16 cellular contexts compared by ENCODE assay signal in genomic region chr7:105890290-105890997, GRCh38. TPM values are rescaled to one million over a fixed set of nuclear protein-coding genes. Genes with fewer than 3 reads are reported as not detected.
DNase-seq lines count a peak whose midpoint lies in the region; ATAC-seq and TF ChIP-seq lines count a peak whose summit lies in the region.
"Had no signal": no experiment of that assay in that cellular context is flagged by ENCODE, and none has a peak within 500 bp of the region (broad histone marks: within the 10 kb centered on the region; RNA-seq: fewer than 3 reads in every experiment).

No MANE protein-coding gene starts in this region.

- no peaks in the 10 kb centered on the region for H3K36me3 ChIP-seq in left lung

- peak; percentile 59 for DNase-seq in activated CD4-positive, alpha-beta T cell treated with anti-CD3 and anti-CD28 coated beads for 48 hours
- DNase-seq in activated CD4-positive, alpha-beta T cell treated with anti-CD3 and anti-CD28 coated beads, Interleukin-2, amount 10 ng/mL, durations not matched to agents 7 days and 5 days: no peak
- DNase-seq in activated CD8-positive, alpha-beta memory T cell treated with anti-CD3 and anti-CD28 coated beads, Interleukin-2, amount 10 ng/mL, durations not matched to agents 7 days and 5 days: no peak
- peak; percentile 37 for DNase-seq in choroid plexus epithelial cell (ENCODE audit: low read depth)
- peak; percentile 31 for DNase-seq in stimulated activated CD4-positive, alpha-beta T cell treated with anti-CD3 and anti-CD28 coated beads, Interleukin-1b, Interleukin-23, amount 100 ng/mL, for 48 hours
- DNase-seq in endothelial cell (ENCODE audit: low spot score): no peak
- DNase-seq in NCI-H82 treated with DMSO at 0.1 percent for 48 hours (lab: John Stamatoyannopoulos, UW; ENCODE audit: unreplicated experiment): no peak
- no peak for DNase-seq in left lung
- DNase-seq: cerebellar nuclear complex, HCEC 1CT, NCI-H2029, NCI-H774, occipital lobe had no signal

- H3K27ac Mint-ChIP-seq in activated CD4-positive, alpha-beta T cell treated with anti-CD3 and anti-CD28 coated beads, Interleukin-2, amount 10 ng/mL, durations not matched to agents 7 days and 5 days: no peak overlapping the region
- no peak overlapping the region for H3K27ac Mint-ChIP-seq in activated CD8-positive, alpha-beta memory T cell treated with anti-CD3 and anti-CD28 coated beads, Interleukin-2, amount 10 ng/mL, durations not matched to agents 7 days and 5 days
- no peak overlapping the region for H3K27ac Mint-ChIP-seq in endothelial cell (ENCODE audit: unreplicated experiment)
- H3K27ac Mint-ChIP-seq: type B pancreatic cell had no signal

- peak; percentile 42 for ATAC-seq in activated CD8-positive, alpha-beta memory T cell treated with anti-CD3 and anti-CD28 coated beads, Interleukin-2, amount 10 ng/mL, durations not matched to agents 7 days and 5 days
- no peak for ATAC-seq in left lung
- ATAC-seq: Right ventricle myocardium inferior had no signal

- intact Hi-C loops in left lung (cut with DNase I): no loop called here

- H3K4me1 ChIP-seq in left lung: no peaks in the 10 kb centered on the region

- H3K27me3 ChIP-seq in left lung: no peaks in the 10 kb centered on the region

- POLR2A ChIA-PET in activated CD4-positive, alpha-beta T cell treated with anti-CD3 and anti-CD28 coated beads, Interleukin-2, amount 10 ng/mL, durations not matched to agents 7 days and 5 days (lab: Charles Lee): no interaction called here

- no peaks in the 10 kb centered on the region for H3K9me3 ChIP-seq in left lung

- no peaks in the 10 kb centered on the region for H3K9me3 Mint-ChIP-seq in activated CD4-positive, alpha-beta T cell treated with anti-CD3 and anti-CD28 coated beads, Interleukin-2, amount 10 ng/mL, durations not matched to agents 7 days and 5 days
- H3K9me3 Mint-ChIP-seq in activated CD8-positive, alpha-beta memory T cell treated with anti-CD3 and anti-CD28 coated beads, Interleukin-2, amount 10 ng/mL, durations not matched to agents 7 days and 5 days (ENCODE audit: low read depth): no peaks in the 10 kb centered on the region
- H3K9me3 Mint-ChIP-seq in endothelial cell (ENCODE audit: unreplicated experiment): no peaks in the 10 kb centered on the region
- H3K9me3 Mint-ChIP-seq: type B pancreatic cell had no signal

- peaks cover 23% of the 10 kb centered on the region for H3K4me1 Mint-ChIP-seq in activated CD4-positive, alpha-beta T cell treated with anti-CD3 and anti-CD28 coated beads, Interleukin-2, amount 10 ng/mL, durations not matched to agents 7 days and 5 days
- H3K4me1 Mint-ChIP-seq in activated CD8-positive, alpha-beta memory T cell treated with anti-CD3 and anti-CD28 coated beads, Interleukin-2, amount 10 ng/mL, durations not matched to agents 7 days and 5 days: peaks cover 6% of the 10 kb centered on the region
- peaks cover 1% of the 10 kb centered on the region for H3K4me1 Mint-ChIP-seq in endothelial cell (ENCODE audit: unreplicated experiment)

- no peak overlapping the region for H3K4me3 Mint-ChIP-seq in activated CD4-positive, alpha-beta T cell treated with anti-CD3 and anti-CD28 coated beads, Interleukin-2, amount 10 ng/mL, durations not matched to agents 7 days and 5 days
- no peak overlapping the region for H3K4me3 Mint-ChIP-seq in activated CD8-positive, alpha-beta memory T cell treated with anti-CD3 and anti-CD28 coated beads, Interleukin-2, amount 10 ng/mL, durations not matched to agents 7 days and 5 days
- H3K4me3 Mint-ChIP-seq in endothelial cell (ENCODE audit: unreplicated experiment): no peak overlapping the region
- H3K4me3 Mint-ChIP-seq: type B pancreatic cell had no signal

- no peak overlapping the region for H3K27ac ChIP-seq in left lung

- TF ChIP-seq CTCF in choroid plexus epithelial cell (conservative IDR thresholded peaks at IDR 0.05; ENCODE audit: low read depth, low read length): no peak
- TF ChIP-seq CTCF in endothelial cell (IDR thresholded peaks at IDR 0.05; ENCODE audit: unreplicated experiment): no peak
- no peak for TF ChIP-seq CTCF in left lung (IDR thresholded peaks at IDR 0.05)

- H3K27me3 Mint-ChIP-seq in activated CD4-positive, alpha-beta T cell treated with anti-CD3 and anti-CD28 coated beads, Interleukin-2, amount 10 ng/mL, durations not matched to agents 7 days and 5 days: peaks cover 5% of the 10 kb centered on the region
- peaks cover 3% of the 10 kb centered on the region for H3K27me3 Mint-ChIP-seq in activated CD8-positive, alpha-beta memory T cell treated with anti-CD3 and anti-CD28 coated beads, Interleukin-2, amount 10 ng/mL, durations not matched to agents 7 days and 5 days
- H3K27me3 Mint-ChIP-seq in endothelial cell (ENCODE audit: unreplicated experiment): no peaks in the 10 kb centered on the region
- H3K27me3 Mint-ChIP-seq: type B pancreatic cell had no signal

- H3K36me3 Mint-ChIP-seq in activated CD4-positive, alpha-beta T cell treated with anti-CD3 and anti-CD28 coated beads, Interleukin-2, amount 10 ng/mL, durations not matched to agents 7 days and 5 days (ENCODE audit: low read depth): peaks cover 9% of the 10 kb centered on the region
- no peaks in the 10 kb centered on the region for H3K36me3 Mint-ChIP-seq in activated CD8-positive, alpha-beta memory T cell treated with anti-CD3 and anti-CD28 coated beads, Interleukin-2, amount 10 ng/mL, durations not matched to agents 7 days and 5 days
- no peaks in the 10 kb centered on the region for H3K36me3 Mint-ChIP-seq in endothelial cell (ENCODE audit: low read depth, unreplicated experiment)
- H3K36me3 Mint-ChIP-seq: type B pancreatic cell had no signal

- H3K4me3 ChIP-seq in choroid plexus epithelial cell (ENCODE audit: low read depth, low read length) (no peak overlapping the region), left lung (no peak overlapping the region)
- H3K4me3 ChIP-seq: skin epidermis had no signal

- CTCF ChIA-PET in activated CD4-positive, alpha-beta T cell treated with anti-CD3 and anti-CD28 coated beads, Interleukin-2, amount 10 ng/mL, durations not matched to agents 7 days and 5 days (lab: Charles Lee): no interaction called here
- CTCF ChIA-PET in activated CD8-positive, alpha-beta memory T cell treated with anti-CD3 and anti-CD28 coated beads, Interleukin-2, amount 10 ng/mL, durations not matched to agents 7 days and 5 days (lab: Charles Lee): no interaction called here

RNA-seq across cellular contexts. Expression of gene ATXN7L1, which starts 14.0 kb away (rescaled TPM):
- total RNA-seq in activated CD4-positive, alpha-beta T cell treated with anti-CD3 and anti-CD28 coated beads, Interleukin-2, amount 10 ng/mL, durations not matched to agents 7 days and 5 days: 10 to 100 TPM; 23.8 to 25.4 TPM
- total RNA-seq in activated CD8-positive, alpha-beta memory T cell treated with anti-CD3 and anti-CD28 coated beads, Interleukin-2, amount 10 ng/mL, durations not matched to agents 7 days and 5 days: 1 to 10 TPM; 4.2 to 9.1 TPM
- total RNA-seq in endothelial cell (ENCODE audit: unreplicated experiment): 18.4 TPM
- total RNA-seq in left lung: 10 to 100 TPM; 13.0 to 13.4 TPM

Comparison
In these comparisons a context has a peak if more than half of its experiments do, and no peak if none do; other contexts are left out.
1. DNase-seq: peak in activated CD4-positive, alpha-beta T cell treated with anti-CD3 and anti-CD28 coated beads for 48 hours (single experiment), choroid plexus epithelial cell (single experiment) and stimulated activated CD4-positive, alpha-beta T cell treated with anti-CD3 and anti-CD28 coated beads, Interleukin-1b, Interleukin-23, amount 100 ng/mL, for 48 hours (single experiment); none in activated CD4-positive, alpha-beta T cell treated with anti-CD3 and anti-CD28 coated beads, Interleukin-2, amount 10 ng/mL, durations not matched to agents 7 days and 5 days (single experiment), activated CD8-positive, alpha-beta memory T cell treated with anti-CD3 and anti-CD28 coated beads, Interleukin-2, amount 10 ng/mL, durations not matched to agents 7 days and 5 days (single experiment), endothelial cell (single experiment), NCI-H82 treated with DMSO at 0.1 percent for 48 hours (single experiment) and left lung (0 of 2).